Comparison of ENCODE assay signal across 11 cellular contexts in genomic region chr2:43538034-43538670, GRCh38. TPM values are rescaled to one million over a fixed set of nuclear protein-coding genes. Genes with fewer than 3 reads are reported as not detected.
DNase-seq lines count a peak whose midpoint lies in the region; ATAC-seq and TF ChIP-seq lines count a peak whose summit lies in the region.
"Had no signal": no experiment of that assay in that cellular context is flagged by ENCODE, and none has a peak within 500 bp of the region (broad histone marks: within the 10 kb centered on the region; RNA-seq: fewer than 3 reads in every experiment).

No MANE protein-coding gene starts in this region.

- H4K8ac ChIP-seq in mesendoderm (ENCODE audit: low read depth, low read length), result no peak overlapping the region

- H3K9me3 Mint-ChIP-seq in activated T-cell treated with anti-CD3 and anti-CD28 coated beads, Interleukin-2, amount 50 U/mL, for 72 hours, result no peaks in the 10 kb centered on the region
- peaks cover 11% of the 10 kb centered on the region for H3K9me3 Mint-ChIP-seq in nephron progenitor cell
- no peaks in the 10 kb centered on the region for H3K9me3 Mint-ChIP-seq in type B pancreatic cell
- H3K9me3 Mint-ChIP-seq: activated naive CD8-positive, alpha-beta T cell treated with anti-CD3 and anti-CD28 coated beads, Interleukin-2, amount 10 ng/mL, durations not matched to agents 7 days and 5 days had no signal

- peaks cover 4 to 12% of the 10 kb centered on the region in 2 donors for H3K36me3 Mint-ChIP-seq in activated T-cell treated with anti-CD3 and anti-CD28 coated beads, Interleukin-2, amount 50 U/mL, for 72 hours (ENCODE audit: insufficient read depth in 2 of 2)
- H3K36me3 Mint-ChIP-seq in nephron progenitor cell (ENCODE audit: low read depth) (peaks cover 28% of the 10 kb centered on the region), type B pancreatic cell (peaks cover 23% of the 10 kb centered on the region)

- H3K23ac ChIP-seq in mesendoderm (ENCODE audit: low read length), result no peak overlapping the region

- H3K27me3 Mint-ChIP-seq in activated T-cell treated with anti-CD3 and anti-CD28 coated beads, Interleukin-2, amount 50 U/mL, for 72 hours (ENCODE audit: low read depth), result no peaks in the 10 kb centered on the region
- H3K27me3 Mint-ChIP-seq in nephron progenitor cell (ENCODE audit: low read depth, poor library complexity) (no peaks in the 10 kb centered on the region), type B pancreatic cell (no peaks in the 10 kb centered on the region)
- H3K27me3 Mint-ChIP-seq: activated naive CD8-positive, alpha-beta T cell treated with anti-CD3 and anti-CD28 coated beads, Interleukin-2, amount 10 ng/mL, durations not matched to agents 7 days and 5 days had no signal

- no peak overlapping the region for H2AK5ac ChIP-seq in mesendoderm (ENCODE audit: low read length)

- TF ChIP-seq CTCF in coronary artery (IDR thresholded peaks at IDR 0.05), result no peak
- TF ChIP-seq CTCF in nephron progenitor cell (IDR thresholded peaks at IDR 0.05), result no peak
- TF ChIP-seq CTCF in type B pancreatic cell (conservative IDR thresholded peaks at IDR 0.05), result no peak

- no CpG with 5 or more reads among the region's 1 CpG for WGBS in mesendoderm (ENCODE audit: extremely low coverage, insufficient coverage, low lambda C conversion rate)

- H2BK120ac ChIP-seq in mesendoderm (ENCODE audit: low read depth, low read length), result no peak overlapping the region

- no peaks in the 10 kb centered on the region for H3K79me2 ChIP-seq in mesendoderm (ENCODE audit: control insufficient read depth, insufficient read depth, low read length)

- H3K27me3 ChIP-seq in mesendoderm (ENCODE audit: insufficient read depth, low read length, poor library complexity), result no peaks in the 10 kb centered on the region

- peak overlapping the region; percentile 83 for H3K27ac Mint-ChIP-seq in activated T-cell treated with anti-CD3 and anti-CD28 coated beads, Interleukin-2, amount 50 U/mL, for 72 hours
- H3K27ac Mint-ChIP-seq in nephron progenitor cell (peak overlapping the region; percentile 44), type B pancreatic cell (peak overlapping the region; percentile 12)
- H3K27ac Mint-ChIP-seq: activated naive CD8-positive, alpha-beta T cell treated with anti-CD3 and anti-CD28 coated beads, Interleukin-2, amount 10 ng/mL, durations not matched to agents 7 days and 5 days had no signal

- peak overlapping the region; percentile 74 to 85 for H3K27ac ChIP-seq in coronary artery
- no peak overlapping the region for H3K27ac ChIP-seq in mesendoderm (ENCODE audit: low read depth, low read length)

- no peaks in the 10 kb centered on the region for H3K79me1 ChIP-seq in mesendoderm (ENCODE audit: low read length)

- H3K4me3 ChIP-seq in coronary artery (no peak overlapping the region), mesendoderm (ENCODE audit: low read length) (no peak overlapping the region)

- no peaks in the 10 kb centered on the region for H3K4me1 ChIP-seq in mesendoderm (ENCODE audit: control insufficient read depth, low read depth, low read length)

- peaks cover 1% of the 10 kb centered on the region for H3K36me3 ChIP-seq in mesendoderm (ENCODE audit: control insufficient read depth, insufficient read depth, low read length)

- H4K5ac ChIP-seq in mesendoderm (ENCODE audit: low read length), result no peak overlapping the region

- no peak overlapping the region for H2BK5ac ChIP-seq in mesendoderm (ENCODE audit: low read length)

- H3K4me1 Mint-ChIP-seq in activated T-cell treated with anti-CD3 and anti-CD28 coated beads, Interleukin-2, amount 50 U/mL, for 72 hours (ENCODE audit: low read depth), result peaks cover 36% of the 10 kb centered on the region
- H3K4me1 Mint-ChIP-seq in nephron progenitor cell (no peaks in the 10 kb centered on the region), type B pancreatic cell (ENCODE audit: unreplicated experiment) (peaks cover 18% of the 10 kb centered on the region)

- ATAC-seq in activated T-cell treated with anti-CD3 and anti-CD28 coated beads, Interleukin-2, amount 50 U/mL, for 72 hours (replicated peaks in 1 of 2), result no peak
- no peak for ATAC-seq in HG03457 (IDR thresholded peaks at IDR 0.05; ENCODE audit: unreplicated experiment)

- H3K56ac ChIP-seq in mesendoderm (ENCODE audit: low read length), result no peak overlapping the region

- no peak overlapping the region for H3K18ac ChIP-seq in mesendoderm (ENCODE audit: low read length)

- no peak overlapping the region for H3K9ac ChIP-seq in mesendoderm (ENCODE audit: low read length)

- H3K4me3 Mint-ChIP-seq in activated T-cell treated with anti-CD3 and anti-CD28 coated beads, Interleukin-2, amount 50 U/mL, for 72 hours, result no peak overlapping the region
- H3K4me3 Mint-ChIP-seq in nephron progenitor cell, result no peak overlapping the region
- H3K4me3 Mint-ChIP-seq in type B pancreatic cell, result no peak overlapping the region
- H3K4me3 Mint-ChIP-seq: activated naive CD8-positive, alpha-beta T cell treated with anti-CD3 and anti-CD28 coated beads, Interleukin-2, amount 10 ng/mL, durations not matched to agents 7 days and 5 days had no signal

- no peak overlapping the region for H2BK15ac ChIP-seq in mesendoderm (replicated peaks; ENCODE audit: low read depth)

- H3K4me2 ChIP-seq in mesendoderm (ENCODE audit: low read length), result no peak overlapping the region

- DNase-seq in activated T-cell treated with anti-CD3 and anti-CD28 coated beads, Interleukin-2, amount 50 U/mL, for 72 hours, result no peak
- DNase-seq in activated T-cell treated with anti-CD3 and anti-CD28 coated beads for 4 hours (no peak), coronary artery (ENCODE audit: low spot score) (no peak), nephron progenitor cell (no peak), type B pancreatic cell (ENCODE audit: extremely low spot score, unreplicated experiment) (no peak), mesendoderm (no peak), NCI-H82 (lab: John Stamatoyannopoulos, UW) (no peak)
- DNase-seq: activated naive CD8-positive, alpha-beta T cell treated with anti-CD3 and anti-CD28 coated beads, Interleukin-2, amount 10 ng/mL, durations not matched to agents 7 days and 5 days; NCI-H187 treated with DMSO at 0.1 percent for 48 hours; NCI-H748 treated with DMSO at 0.1 percent for 48 hours had no signal

- H3K4ac ChIP-seq in mesendoderm (ENCODE audit: low read depth, low read length), result no peak overlapping the region

RNA-seq across cellular contexts. Expression of gene THADA, which starts 57.7 kb away (rescaled TPM):
- total RNA-seq in activated T-cell treated with anti-CD3 and anti-CD28 coated beads, Interleukin-2, amount 50 U/mL, for 72 hours, result 10 to 100 TPM; 39.5 to 46.3 TPM
- total RNA-seq in type B pancreatic cell (ENCODE audit: low replicate concordance), result 35.6 and 59.8 TPM in 2 replicates
- 10.2 TPM for polyA plus RNA-seq in mesendoderm (2013, experiment 1 of 2)
- polyA plus RNA-seq in mesendoderm (2013, experiment 2 of 2), result 10.1 TPM

Comparison
In these comparisons a context has a peak if more than half of its experiments do, and no peak if none do; other contexts are left out.
1. H3K27ac Mint-ChIP-seq: peak in every context shown above with its lines; median percentile 83 in activated T-cell treated with anti-CD3 and anti-CD28 coated beads, Interleukin-2, amount 50 U/mL, for 72 hours; 44 in nephron progenitor cell; 12 in type B pancreatic cell.